ENCODE assay signal across 22 cellular contexts in the genomic region with DNA sequence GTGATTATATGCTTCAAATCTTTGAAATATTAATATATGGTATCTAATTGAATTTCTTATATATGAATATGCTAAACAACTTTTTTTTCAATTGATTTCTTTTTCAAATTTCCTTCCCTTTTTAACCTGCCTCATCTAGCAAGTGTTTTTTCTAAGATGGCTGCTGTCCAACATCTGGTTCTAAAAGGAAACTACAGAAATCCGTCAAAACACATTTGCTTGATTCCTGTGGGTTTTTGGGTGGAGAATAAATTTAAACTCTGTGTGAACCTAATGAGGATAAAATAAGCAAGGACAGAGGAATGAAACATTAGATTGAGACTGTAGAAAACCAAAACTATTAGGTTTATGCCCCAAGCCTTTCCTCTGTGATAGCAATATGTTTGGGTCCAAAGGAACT.
A peak's percentile ranks its signal among the peaks of the same experiment; 100 is the strongest.
DNase-seq lines count a peak whose midpoint lies in the region; ATAC-seq and TF ChIP-seq lines count a peak whose summit lies in the region.
"Had no signal": no experiment of that assay in that cellular context is flagged by ENCODE, and none has a peak within 500 bp of the region (broad histone marks: within the 10 kb centered on the region; RNA-seq: fewer than 3 reads in every experiment).

No MANE protein-coding gene starts in this region.

- in situ Hi-C loops in KBM-7 (cut with MboI; ENCODE audit: low pct_unique_long_range_greater_than_20kb, low sequenced_read_pairs): loop anchor here (10.0 to 25.0 kb wide), 2 partner anchors 112 to 235 kb away; no protein-coding TSS in a partner anchor

- ATAC-seq in GM18907 (IDR thresholded peaks at IDR 0.05; ENCODE audit: unreplicated experiment): no peak
- ATAC-seq: A549; activated T-cell treated with anti-CD3 and anti-CD28 coated beads, Interleukin-2, amount 50 U/mL, for 72 hours; effector memory CD8-positive, alpha-beta T cell; heart right ventricle; upper lobe of right lung had no signal

- DNase-seq in AG08395 (ENCODE audit: low spot score) (peak; percentile 3), KBM-7 (peak; percentile 40), cardiac fibroblast (ENCODE audit: low read depth in 2 of 2) (peak; percentile 6 to 22), left kidney (ENCODE audit: low read depth, low spot score) (peak; percentile 5), CD1c-positive myeloid dendritic cell (ENCODE audit: extremely low spot score) (no peak), SIG-M5 treated with dmso at 0.1 percent for 504 hours (lab: John Stamatoyannopoulos, UW; ENCODE audit: unreplicated experiment) (no peak), GM10266 (ENCODE audit: extremely low spot score) (no peak)
- DNase-seq: activated CD4-positive, alpha-beta T cell treated with anti-CD3 and anti-CD28 coated beads for 1 hour; activated naive CD4-positive, alpha-beta T cell treated with anti-CD3 and anti-CD28 coated beads, Interleukin-2, amount 50 U/mL, for 16 hours; activated T-cell treated with anti-CD3 and anti-CD28 coated beads, Interleukin-2, amount 50 U/mL, for 72 hours; aorta; CD4-positive, alpha-beta T cell; DMS153; effector memory CD8-positive, alpha-beta T cell; heart right ventricle; NCI-H1417 treated with DMSO at 0.1 percent for 48 hours; NCI-H526; stimulated activated CD4-positive, alpha-beta T cell treated with anti-CD3 and anti-CD28 coated beads, Interleukin-4, amount 100 ng/mL, for 4 hours; stomach; upper lobe of right lung had no signal

- TF ChIP-seq CTCF in cardiac fibroblast (IDR thresholded peaks at IDR 0.05; ENCODE audit: low read depth, low read length) (no peak), GM10266 (IDR thresholded peaks at IDR 0.05; ENCODE audit: control insufficient read depth, insufficient read depth, low read depth, missing control alignments) (no peak)

- no peak overlapping the region for H3K4me3 ChIP-seq in cardiac fibroblast (replicated peaks in 1 of 2; ENCODE audit: low read depth in 2 of 2, low read length in 2 of 2)
- H3K4me3 ChIP-seq: A549, heart right ventricle, stomach, upper lobe of right lung had no signal

Comparison
In these comparisons a context has a peak if more than half of its experiments do, and no peak if none do; other contexts are left out.
1. DNase-seq: peak in AG08395 (single experiment), KBM-7 (single experiment), cardiac fibroblast (2 of 2) and left kidney (single experiment); none in CD1c-positive myeloid dendritic cell (single experiment), SIG-M5 treated with dmso at 0.1 percent for 504 hours (single experiment) and GM10266 (single experiment).